In the genomic region with DNA sequence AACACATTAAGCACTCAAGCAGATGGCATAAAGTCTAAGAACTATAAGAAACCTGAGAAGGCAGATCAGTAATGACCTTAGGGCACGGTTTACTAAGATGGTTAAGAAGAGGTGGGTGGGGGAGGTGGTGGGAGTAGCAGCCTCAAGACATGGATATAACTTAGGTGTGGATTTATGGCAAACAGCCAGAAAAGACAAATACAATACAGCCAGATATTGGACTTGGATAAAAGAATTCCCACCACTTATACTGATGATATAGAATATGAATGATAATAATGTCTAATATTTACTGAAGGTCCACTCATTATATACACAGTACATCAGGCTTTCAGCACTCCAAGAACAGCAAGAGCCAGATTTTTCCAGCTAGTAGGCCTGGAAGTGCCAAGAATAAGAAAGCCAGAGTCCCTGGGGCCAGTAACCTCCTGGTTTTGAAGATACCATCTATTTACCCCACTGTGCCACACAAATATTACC, we compare ENCODE assay signal across 1 cellular context.
TF ChIP-seq lines count a peak whose summit lies in the region.

No MANE protein-coding gene starts in this region.

TF ChIP-seq in IMR-90, 13 proteins besides CTCF, POLR2A, EP300 and RAD21 (continued from another document):
- TF ChIP-seq, protein P1, sequence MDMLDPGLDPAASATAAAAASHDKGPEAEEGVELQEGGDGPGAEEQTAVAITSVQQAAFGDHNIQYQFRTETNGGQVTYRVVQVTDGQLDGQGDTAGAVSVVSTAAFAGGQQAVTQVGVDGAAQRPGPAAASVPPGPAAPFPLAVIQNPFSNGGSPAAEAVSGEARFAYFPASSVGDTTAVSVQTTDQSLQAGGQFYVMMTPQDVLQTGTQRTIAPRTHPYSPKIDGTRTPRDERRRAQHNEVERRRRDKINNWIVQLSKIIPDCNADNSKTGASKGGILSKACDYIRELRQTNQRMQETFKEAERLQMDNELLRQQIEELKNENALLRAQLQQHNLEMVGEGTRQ (IDR thresholded peaks at IDR 0.05; ENCODE audit: low read depth, low read length): no peak
- TF ChIP-seq MAFK (IDR thresholded peaks at IDR 0.05; ENCODE audit: low read depth, low read length): no peak
- TF ChIP-seq FOS (IDR thresholded peaks at IDR 0.05; ENCODE audit: low read depth, low read length): no peak
- TF ChIP-seq RCOR1 (IDR thresholded peaks at IDR 0.05; ENCODE audit: insufficient replicate concordance, low read length): no peak
- TF ChIP-seq SMC3 (IDR thresholded peaks at IDR 0.05; ENCODE audit: low read depth, low read length): no peak
